10 cellular contexts compared by ENCODE assay signal in the genomic region with DNA sequence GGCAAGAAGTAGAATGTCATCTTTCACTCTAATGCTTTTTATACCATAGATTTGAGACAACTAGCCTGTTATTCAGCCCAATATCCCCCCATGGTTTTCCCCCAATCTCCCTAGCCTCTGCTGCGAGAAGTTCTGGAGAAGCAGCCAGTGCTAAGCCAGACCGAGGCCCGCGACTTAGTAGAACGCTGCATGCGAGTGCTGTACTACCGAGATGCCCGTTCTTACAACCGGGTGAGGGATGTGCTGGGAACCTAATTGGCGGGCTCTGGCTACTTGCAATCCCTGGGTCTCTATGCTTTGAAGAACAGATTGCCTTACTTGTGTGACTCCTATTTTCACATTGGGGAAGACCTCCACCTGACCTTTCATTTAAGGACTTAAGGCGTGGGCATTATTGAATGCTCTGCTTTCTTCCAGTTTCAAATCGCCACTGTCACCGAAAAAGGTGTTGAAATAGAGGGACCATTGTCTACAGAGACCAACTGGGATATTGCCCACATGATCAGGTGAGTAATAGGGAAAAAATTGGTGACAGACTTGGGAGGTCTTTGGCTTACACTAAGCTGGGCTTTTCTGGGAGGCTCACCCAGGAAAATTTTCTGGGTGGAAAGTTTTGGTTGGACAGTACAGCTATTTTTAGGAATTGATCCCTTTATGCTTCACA. TPM values are rescaled to one million over a fixed set of nuclear protein-coding genes. Genes with fewer than 3 reads are reported as not detected.
DNase-seq lines count a peak whose midpoint lies in the region; ATAC-seq and TF ChIP-seq lines count a peak whose summit lies in the region.
"Had no signal": no experiment of that assay in that cellular context is flagged by ENCODE, and none has a peak within 500 bp of the region (broad histone marks: within the 10 kb centered on the region; RNA-seq: fewer than 3 reads in every experiment).

No MANE protein-coding gene starts in this region.

- peaks cover 0 to 7% (median 1%) of the 10 kb centered on the region in 3 donors for H3K27me3 Mint-ChIP-seq in CD14-positive monocyte (ENCODE audit: low read depth in 3 of 3)
- H3K27me3 Mint-ChIP-seq in activated naive CD8-positive, alpha-beta T cell treated with anti-CD3 and anti-CD28 coated beads, Interleukin-2, amount 50 U/mL, for 24 hours = no peaks in the 10 kb centered on the region
- peaks cover 0 to 3% (median 0%) of the 10 kb centered on the region in 5 donors for H3K27me3 Mint-ChIP-seq in naive thymus-derived CD4-positive, alpha-beta T cell

- no peaks in the 10 kb centered on the region for H3K9me3 ChIP-seq in HUES48 (ENCODE audit: control insufficient read depth, insufficient read depth, low read length)
- no peaks in the 10 kb centered on the region for H3K9me3 ChIP-seq in naive thymus-derived CD4-positive, alpha-beta T cell (ENCODE audit: control insufficient read depth in 2 of 3, low read length in 3 of 3)

- POLR2A ChIA-PET in naive thymus-derived CD4-positive, alpha-beta T cell (lab: Charles Lee) = interaction anchor here (5.9 kb wide), 1 partner anchor 12 kb away, joined by 36 read pairs; no protein-coding TSS in a partner anchor

- peaks cover 15% of the 10 kb centered on the region for H3K4me1 Mint-ChIP-seq in CD14-positive monocyte
- H3K4me1 Mint-ChIP-seq in activated naive CD8-positive, alpha-beta T cell treated with anti-CD3 and anti-CD28 coated beads, Interleukin-2, amount 50 U/mL, for 24 hours = peaks cover 35% of the 10 kb centered on the region
- peaks cover 11 to 34% (median 28%) of the 10 kb centered on the region in 7 donors for H3K4me1 Mint-ChIP-seq in naive thymus-derived CD4-positive, alpha-beta T cell

- peaks cover 0 to 2% (median 0%) of the 10 kb centered on the region in 7 donors for H3K9me3 Mint-ChIP-seq in CD14-positive monocyte
- no peaks in the 10 kb centered on the region for H3K9me3 Mint-ChIP-seq in activated naive CD8-positive, alpha-beta T cell treated with anti-CD3 and anti-CD28 coated beads, Interleukin-2, amount 50 U/mL, for 24 hours
- H3K9me3 Mint-ChIP-seq in naive thymus-derived CD4-positive, alpha-beta T cell = peaks cover 0 to 2% (median 0%) of the 10 kb centered on the region in 11 donors

- H3K36me3 ChIP-seq in HUES48 (ENCODE audit: control insufficient read depth, insufficient read depth, low read length) = peaks cover 60% of the 10 kb centered on the region
- peaks cover 13 to 60% (median 23%) of the 10 kb centered on the region in 3 experiments for H3K36me3 ChIP-seq in naive thymus-derived CD4-positive, alpha-beta T cell (ENCODE audit: control insufficient read depth in 2 of 3, insufficient read depth in 3 of 3, low read length in 3 of 3)

- CTCF ChIA-PET in naive thymus-derived CD4-positive, alpha-beta T cell (lab: Charles Lee) = no interaction called here

- intact Hi-C loops in CD14-positive monocyte (cut with micrococcal nuclease) = loop anchor here in 1 of 2 donors (10.0 kb wide), 1 partner anchor 206 kb away; the partner anchor contains the start of genes PIP5K1A and VPS72
- intact Hi-C loops in naive thymus-derived CD4-positive, alpha-beta T cell (cut with micrococcal nuclease) = loop anchor here in 1 of 2 donors (5.0 kb wide), 1 partner anchor 99 kb away; no protein-coding TSS in a partner anchor

- H3K27ac ChIP-seq in HUES48 (ENCODE audit: low read depth, low read length) = peak overlapping the region; percentile 14
- peak overlapping the region; percentile 98 for H3K27ac ChIP-seq in naive thymus-derived CD4-positive, alpha-beta T cell (ENCODE audit: low read depth, low read length)

- peak overlapping the region in 4 of 7 donors; percentile 66 to 98 (median 90) for H3K27ac Mint-ChIP-seq in CD14-positive monocyte
- peak overlapping the region; percentile 97 for H3K27ac Mint-ChIP-seq in activated naive CD8-positive, alpha-beta T cell treated with anti-CD3 and anti-CD28 coated beads, Interleukin-2, amount 50 U/mL, for 24 hours
- peak overlapping the region; percentile 80 to 99 (median 97) for H3K27ac Mint-ChIP-seq in naive thymus-derived CD4-positive, alpha-beta T cell

- no peaks in the 10 kb centered on the region for H3K27me3 ChIP-seq in HUES48 (ENCODE audit: control insufficient read depth, insufficient read depth, low read length)
- H3K27me3 ChIP-seq in naive thymus-derived CD4-positive, alpha-beta T cell (ENCODE audit: control insufficient read depth in 2 of 2, insufficient read depth in 2 of 2, low read length in 2 of 2) = no peaks in the 10 kb centered on the region

- H3K4me3 ChIP-seq in HUES48 (ENCODE audit: low read depth, low read length) = peak overlapping the region; percentile 70
- no peak overlapping the region for H3K4me3 ChIP-seq in naive thymus-derived CD4-positive, alpha-beta T cell (ENCODE audit: low read length)

- H3K4me3 Mint-ChIP-seq in CD14-positive monocyte = no peak overlapping the region
- peak overlapping the region; percentile 90 for H3K4me3 Mint-ChIP-seq in activated naive CD8-positive, alpha-beta T cell treated with anti-CD3 and anti-CD28 coated beads, Interleukin-2, amount 50 U/mL, for 24 hours
- peak overlapping the region; percentile 84 to 99 (median 94) for H3K4me3 Mint-ChIP-seq in naive thymus-derived CD4-positive, alpha-beta T cell

- DNase-seq in CD14-positive monocyte (ENCODE audit: low spot score) (no peak), NCI-H2081 treated with DMSO at 0.1 percent for 48 hours (lab: John Stamatoyannopoulos, UW) (no peak), CD1c-positive myeloid dendritic cell (ENCODE audit: extremely low spot score) (no peak), foreskin melanocyte (no peak), NOMO-1 (lab: John Stamatoyannopoulos, UW; ENCODE audit: unreplicated experiment in 2 of 2) (no peak)
- DNase-seq in activated naive CD8-positive, alpha-beta T cell treated with anti-CD3 and anti-CD28 coated beads, Interleukin-2, amount 50 U/mL, for 24 hours = no peak
- DNase-seq in naive thymus-derived CD4-positive, alpha-beta T cell = no peak
- DNase-seq: head of caudate nucleus, NCI-H2227 treated with DMSO at 0.1 percent for 48 hours had no signal

- ATAC-seq in activated naive CD8-positive, alpha-beta T cell treated with anti-CD3 and anti-CD28 coated beads, Interleukin-2, amount 50 U/mL, for 24 hours = no peak
- ATAC-seq in naive thymus-derived CD4-positive, alpha-beta T cell = no peak

- H3K36me3 Mint-ChIP-seq in CD14-positive monocyte = peaks cover 53 to 58% of the 10 kb centered on the region in 2 donors
- peaks cover 53% of the 10 kb centered on the region for H3K36me3 Mint-ChIP-seq in activated naive CD8-positive, alpha-beta T cell treated with anti-CD3 and anti-CD28 coated beads, Interleukin-2, amount 50 U/mL, for 24 hours (ENCODE audit: low read depth)
- H3K36me3 Mint-ChIP-seq in naive thymus-derived CD4-positive, alpha-beta T cell = peaks cover 13 to 36% (median 22%) of the 10 kb centered on the region in 5 donors

- no peak overlapping the region for H3K9ac ChIP-seq in HUES48 (ENCODE audit: low read depth, low read length)

- TF ChIP-seq CTCF in CD14-positive monocyte (IDR thresholded peaks at IDR 0.05) = no peak

- 0 out of 2 replicates have a peak, but pooled peaks cover 3% of the 10 kb centered on the region for H3K4me1 ChIP-seq in HUES48 (ENCODE audit: control insufficient read depth, insufficient read depth, low read length)
- peaks cover 13 to 14% of the 10 kb centered on the region in 2 donors for H3K4me1 ChIP-seq in naive thymus-derived CD4-positive, alpha-beta T cell (ENCODE audit: control insufficient read depth in 2 of 2, insufficient read depth in 2 of 2, low read length in 2 of 2)

RNA-seq across cellular contexts. Expression of gene PSMB4, which starts 1.9 kb away (rescaled TPM):
- polyA plus RNA-seq in CD14-positive monocyte = 10 to 100 TPM; 69.6 to 85.6 TPM
- total RNA-seq in naive thymus-derived CD4-positive, alpha-beta T cell = 100 to 1,000 TPM; 190 to 339 (median 267) TPM
- 10 to 100 TPM; 54.5 to 60.8 TPM for polyA plus RNA-seq in naive thymus-derived CD4-positive, alpha-beta T cell

RNA-seq across cellular contexts. Expression of gene SELENBP1, which starts 28.8 kb away (rescaled TPM):
- polyA plus RNA-seq in CD14-positive monocyte = under 1 TPM in 1 of 2 donors, not detected in 1; 0.61 TPM
- not detected for total RNA-seq in naive thymus-derived CD4-positive, alpha-beta T cell
- not detected for polyA plus RNA-seq in naive thymus-derived CD4-positive, alpha-beta T cell

RNA-seq across cellular contexts. Expression of gene RFX5, which starts 54.2 kb away (rescaled TPM):
- polyA plus RNA-seq in CD14-positive monocyte = 10 to 100 TPM; 39.3 to 43.5 TPM
- 10 to 100 TPM; 62.6 to 89.3 (median 82.2) TPM for total RNA-seq in naive thymus-derived CD4-positive, alpha-beta T cell
- 10 to 100 TPM; 26.6 to 29.6 TPM for polyA plus RNA-seq in naive thymus-derived CD4-positive, alpha-beta T cell

RNA-seq across cellular contexts. Expression of gene POGZ, which starts 58.0 kb away (rescaled TPM):
- 1 to 10 TPM in 1 of 2 donors, under 1 TPM in 1; 0.75 to 1.8 TPM for polyA plus RNA-seq in CD14-positive monocyte
- total RNA-seq in naive thymus-derived CD4-positive, alpha-beta T cell = 100 to 1,000 TPM in 4 of 5 experiments, 10 to 100 TPM in 1; 83.7 to 143 (median 112) TPM
- 10 to 100 TPM in 1 of 2 donors, 1 to 10 TPM in 1; 7.4 to 14.1 TPM for polyA plus RNA-seq in naive thymus-derived CD4-positive, alpha-beta T cell

Comparison
In these comparisons a context has a peak if more than half of its experiments do, and no peak if none do; other contexts are left out.
1. H3K4me3 Mint-ChIP-seq: peak in activated naive CD8-positive, alpha-beta T cell treated with anti-CD3 and anti-CD28 coated beads, Interleukin-2, amount 50 U/mL, for 24 hours (single experiment) and naive thymus-derived CD4-positive, alpha-beta T cell (10 of 10); none in CD14-positive monocyte (0 of 2).
2. Peak in every context shown above with its lines, with median percentiles within 50 percentile points of each other: H3K27ac Mint-ChIP-seq.